ENCODE assay signal across 8 cellular contexts in the genomic region with DNA sequence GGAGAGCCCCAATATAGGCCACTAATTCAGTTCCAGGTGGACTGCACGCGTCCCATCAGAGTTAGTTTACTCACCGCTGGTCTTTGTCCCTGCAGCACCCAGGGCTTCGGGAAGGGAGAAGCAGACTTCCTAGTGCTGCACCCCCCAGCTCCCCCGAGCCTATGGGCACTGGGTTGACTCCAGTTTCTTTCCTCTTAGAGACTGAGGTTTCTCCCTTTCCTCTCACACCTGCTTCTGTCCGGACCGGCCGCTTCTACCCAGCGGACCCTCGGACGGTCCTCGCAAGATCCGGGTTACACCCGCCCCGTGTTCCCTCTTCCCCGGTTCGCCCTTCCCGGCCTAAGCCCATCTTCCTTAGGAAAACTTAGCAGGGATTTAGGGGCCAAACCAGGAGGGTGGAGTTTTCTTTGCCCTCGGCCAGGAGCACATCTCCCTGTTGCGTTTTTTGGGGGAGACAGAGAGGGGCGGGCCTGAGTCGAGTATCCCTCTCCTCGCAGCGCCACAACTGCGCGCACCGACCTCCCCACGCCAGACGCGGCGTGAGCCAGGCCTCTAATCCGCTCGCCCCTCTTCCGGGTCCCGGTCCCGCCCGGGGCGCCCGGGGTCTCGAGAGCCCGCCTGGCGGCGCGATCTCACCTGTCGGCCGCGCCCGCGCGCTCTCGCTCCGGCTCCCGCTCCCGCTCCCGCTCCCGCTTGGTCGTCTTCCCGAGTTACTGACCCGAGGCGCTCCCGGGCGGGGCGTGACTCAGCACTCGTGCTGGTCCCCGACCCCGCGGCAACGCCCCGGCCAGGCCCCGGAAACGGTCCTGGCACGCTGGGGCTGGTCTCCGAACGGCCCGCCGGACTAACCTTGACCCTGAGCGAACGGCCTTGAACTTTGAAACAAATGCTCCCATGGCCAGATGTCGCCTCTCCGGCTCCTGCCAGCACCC. TPM values are rescaled to one million over a fixed set of nuclear protein-coding genes. Genes with fewer than 3 reads are reported as not detected.
DNase-seq lines count a peak whose midpoint lies in the region; ATAC-seq and TF ChIP-seq lines count a peak whose summit lies in the region.

A gene (minus strand): TSS at position 728 of the 932 bp plus-strand sequence. CDS start 8,741 bp downstream, outside the sequence.

- CTCF ChIA-PET in CD4-positive, alpha-beta T cell (lab: Charles Lee), result interaction anchor here (1.2 kb wide), 1 partner anchor 13 kb away, joined by 4 read pairs; no protein-coding TSS in a partner anchor
- CTCF ChIA-PET in PC-3 (lab: Charles Lee), result interaction anchor here (1.0 kb wide), 1 partner anchor 14 kb away, joined by 4 read pairs; a partner anchor contains a TSS

- intact Hi-C loops in CD4-positive, alpha-beta T cell (cut with DNase I, micrococcal nuclease), result no loop called here
- intact Hi-C loops in PC-3 (cut with micrococcal nuclease) (loop anchor here (1.0 kb wide), 1 partner anchor 14 kb away; a partner anchor contains a TSS), left cardiac atrium (cut with DNase I) (no loop called here), psoas muscle (cut with DNase I) (no loop called here)

- peaks cover under 1% of the 10 kb centered on the region for H3K36me3 Mint-ChIP-seq in CD4-positive, alpha-beta T cell (ENCODE audit: low read depth)

- H4K20me1 ChIP-seq in PC-3 (ENCODE audit: low read length), result no peaks in the 10 kb centered on the region

- no peaks in the 10 kb centered on the region for H3K9me3 ChIP-seq in CD4-positive, alpha-beta T cell (ENCODE audit: control insufficient read depth, low read length)
- H3K9me3 ChIP-seq in PC-3 (ENCODE audit: low read length) (no peaks in the 10 kb centered on the region), psoas muscle (no peaks in the 10 kb centered on the region)

- no peaks in the 10 kb centered on the region for H3K9me2 ChIP-seq in PC-3 (replicated peaks; ENCODE audit: low read length)

- BruUV-seq in PC-3 (replicated peaks; lab: Mats Ljungman, UMichigan), result TSS peak; percentile 38

- DNase-seq in CD4-positive, alpha-beta T cell, result peak in 5 of 10 experiments; percentile 9 to 21 (median 13)
- DNase-seq in PC-3 (peak; percentile 97), left cardiac atrium (peak; percentile 89), psoas muscle (peak; percentile 89 to 93), inferior parietal cortex (ENCODE audit: extremely low spot score) (no peak)

- H3K9me3 Mint-ChIP-seq in CD4-positive, alpha-beta T cell, result no peaks in the 10 kb centered on the region

- H3F3A ChIP-seq in PC-3 (ENCODE audit: low read length, unreplicated experiment), result no peaks in the 10 kb centered on the region

- no peak within 1 kb of the TSS for H3K27ac ChIP-seq in CD4-positive, alpha-beta T cell (ENCODE audit: low read depth, low read length)
- H3K27ac ChIP-seq in PC-3 (ENCODE audit: low read length), result peak within 1 kb of the TSS; percentile 53
- no peak within 1 kb of the TSS for H3K27ac ChIP-seq in adipose tissue (ENCODE audit: low read depth, low read length)
- peak within 1 kb of the TSS; percentile 85 for H3K27ac ChIP-seq in psoas muscle

- H3K4me3 ChIP-seq in PC-3 (ENCODE audit: low read length) (peak within 1 kb of the TSS; percentile 70), psoas muscle (peak within 1 kb of the TSS; percentile 82)

- peak within 1 kb of the TSS; percentile 80 for H2AFZ ChIP-seq in PC-3 (ENCODE audit: low read length)

- H3K27me3 Mint-ChIP-seq in CD4-positive, alpha-beta T cell, result peaks cover 6% of the 10 kb centered on the region

- H3K27ac Mint-ChIP-seq in CD4-positive, alpha-beta T cell, result peak within 1 kb of the TSS; percentile 49

- H3K27me3 ChIP-seq in CD4-positive, alpha-beta T cell (ENCODE audit: control insufficient read depth, insufficient read depth, low read length), result no peaks in the 10 kb centered on the region
- H3K27me3 ChIP-seq in PC-3 (ENCODE audit: low read length) (no peaks in the 10 kb centered on the region), psoas muscle (ENCODE audit: insufficient read depth in 3 of 3, low read length in 2 of 3) (no peaks in the 10 kb centered on the region)

- POLR2A ChIA-PET in CD4-positive, alpha-beta T cell (lab: Charles Lee), result interaction anchor here (1.0 kb wide), 1 partner anchor 14 kb away, joined by 5 read pairs; a partner anchor contains a TSS
- POLR2A ChIA-PET in PC-3 (lab: Charles Lee; ENCODE audit: unreplicated experiment), result interaction anchor here (0.6 kb wide), 1 partner anchor 684 kb away, joined by 3 read pairs; no protein-coding TSS in a partner anchor

- H3K4me1 ChIP-seq in PC-3 (ENCODE audit: insufficient read depth, low read length) (peaks cover 31% of the 10 kb centered on the region), psoas muscle (peaks cover 39% of the 10 kb centered on the region)

- TF ChIP-seq CTCF in CD4-positive, alpha-beta T cell (IDR thresholded peaks at IDR 0.05), result no peak
- TF ChIP-seq CTCF in PC-3 (conservative IDR thresholded peaks at IDR 0.05; ENCODE audit: low read depth, low read length) (no peak; the same call in 1 of the 2 replicates), psoas muscle (IDR thresholded peaks at IDR 0.05) (no peak)

- peak within 1 kb of the TSS; percentile 87 for H3K4me3 Mint-ChIP-seq in CD4-positive, alpha-beta T cell

- peaks cover 20% of the 10 kb centered on the region for H3K4me1 Mint-ChIP-seq in CD4-positive, alpha-beta T cell (ENCODE audit: low read depth)

- H3K79me2 ChIP-seq in PC-3 (ENCODE audit: low read length), result peaks cover 46% of the 10 kb centered on the region

- H3K4me2 ChIP-seq in PC-3 (ENCODE audit: low read length), result peak within 1 kb of the TSS; percentile 86

- peak within 1 kb of the TSS; percentile 76 for H3K9ac ChIP-seq in PC-3 (ENCODE audit: low read length)

- H3K36me3 ChIP-seq in PC-3 (ENCODE audit: low read depth, low read length) (no peaks in the 10 kb centered on the region), psoas muscle (ENCODE audit: insufficient read depth in 1 of 2, low read depth in 1 of 2) (peaks cover 0 to 17% of the 10 kb centered on the region in 2 donors)

- 3 to 7% (median 4%) methylated on average over 58 to 80 of the region's 80 CpGs for WGBS in adipose tissue, 3 donors
- WGBS in psoas muscle, 3 donors, result 5 to 10% (median 8%) methylated on average over 64 to 80 of the region's 80 CpGs

- ATAC-seq in CD4-positive, alpha-beta T cell (ENCODE audit: poor library complexity), result peak; percentile 86
- peak; percentile 75 for ATAC-seq in GM18909 (IDR thresholded peaks at IDR 0.05; ENCODE audit: poor library complexity, unreplicated experiment)
- ATAC-seq in HG03064 (IDR thresholded peaks at IDR 0.05; ENCODE audit: low read depth, unreplicated experiment), result peak; percentile 67
- peak; percentile 80 for ATAC-seq in PC-3
- peak; percentile 86 to 95 for ATAC-seq in left cardiac atrium
- peak; percentile 84 to 90 (median 86) for ATAC-seq in psoas muscle

RNA-seq across cellular contexts. Expression of the gene that starts here (rescaled TPM):
- 1 to 10 TPM; 2.3 to 2.5 TPM for total RNA-seq in CD4-positive, alpha-beta T cell
- total RNA-seq in PC-3 (2014; rRNA removed) (29.2 and 39.0 TPM in 2 replicates), left cardiac atrium (10 to 100 TPM; 19.3 to 20.7 TPM), psoas muscle (10 to 100 TPM; 10.1 to 14.5 (median 10.4) TPM)
- polyA plus RNA-seq in adipose tissue (10 to 100 TPM; 12.3 to 88.0 (median 24.6) TPM), psoas muscle (10 to 100 TPM in 2 of 3 donors, 1 to 10 TPM in 1; 8.7 to 40.5 (median 26.3) TPM)

Comparison
In these comparisons a context has a peak if more than half of its experiments do, and no peak if none do; other contexts are left out.
1. H3K27ac ChIP-seq: peak in PC-3 (single experiment) and psoas muscle (single experiment); none in CD4-positive, alpha-beta T cell (single experiment) and adipose tissue (single experiment).
2. Peak in every context shown above with its lines, with median percentiles within 50 percentile points of each other: ATAC-seq.